ENCODE assay signal across 25 cellular contexts in genomic region chr18:61285777-61286176, GRCh38. TPM values are rescaled to one million over a fixed set of nuclear protein-coding genes. Genes with fewer than 3 reads are reported as not detected.
DNase-seq lines count a peak whose midpoint lies in the region; ATAC-seq and TF ChIP-seq lines count a peak whose summit lies in the region.
"Had no signal": no experiment of that assay in that cellular context is flagged by ENCODE, and none has a peak within 500 bp of the region (broad histone marks: within the 10 kb centered on the region; RNA-seq: fewer than 3 reads in every experiment).

No MANE protein-coding gene starts in this region.

- DNase-seq in activated T-cell treated with anti-CD3 and anti-CD28 coated beads, Interleukin-2, amount 50 U/mL, for 72 hours = no peak
- DNase-seq in activated T-cell treated with anti-CD3 and anti-CD28 coated beads, Interleukin-2, amount 50 U/mL, for 1 hour = no peak
- DNase-seq in left lung (no peak), colonic mucosa (no peak), NCI-H2171 (lab: John Stamatoyannopoulos, UW) (no peak)
- DNase-seq: 8988T; ACHN; BE2C; C1 segment of cervical spinal cord; CD4-positive, alpha-beta memory T cell; CD4-positive, CD25-positive, alpha-beta regulatory T cell; CD8-positive, alpha-beta memory T cell; COR-L47; DMS 273 treated with DMSO at 0.1 percent for 48 hours; DMS153; DMS53; DMS79; DND-41; EL; GDM1 had no signal

- no peaks in the 10 kb centered on the region for H3K4me1 Mint-ChIP-seq in activated T-cell treated with anti-CD3 and anti-CD28 coated beads, Interleukin-2, amount 50 U/mL, for 72 hours (ENCODE audit: low read depth)
- H3K4me1 Mint-ChIP-seq: CD14-positive monocyte; CD4-positive, alpha-beta memory T cell; CD4-positive, CD25-positive, alpha-beta regulatory T cell; CD8-positive, alpha-beta memory T cell had no signal

- no peak overlapping the region for H3K4me3 Mint-ChIP-seq in activated T-cell treated with anti-CD3 and anti-CD28 coated beads, Interleukin-2, amount 50 U/mL, for 72 hours
- H3K4me3 Mint-ChIP-seq: CD14-positive monocyte; CD4-positive, alpha-beta memory T cell; CD4-positive, CD25-positive, alpha-beta regulatory T cell; CD8-positive, alpha-beta memory T cell had no signal

- H3K4me1 ChIP-seq in left lung = no peaks in the 10 kb centered on the region
- H3K4me1 ChIP-seq in colonic mucosa = no peaks in the 10 kb centered on the region
- H3K4me1 ChIP-seq: BE2C, BLaER1 had no signal

- no peaks in the 10 kb centered on the region for H3K36me3 Mint-ChIP-seq in activated T-cell treated with anti-CD3 and anti-CD28 coated beads, Interleukin-2, amount 50 U/mL, for 72 hours (ENCODE audit: insufficient read depth in 2 of 2)
- H3K36me3 Mint-ChIP-seq: CD14-positive monocyte; CD4-positive, alpha-beta memory T cell; CD4-positive, CD25-positive, alpha-beta regulatory T cell; CD8-positive, alpha-beta memory T cell had no signal

- H3K27me3 ChIP-seq in left lung (no peaks in the 10 kb centered on the region), colonic mucosa (no peaks in the 10 kb centered on the region)
- H3K27me3 ChIP-seq: BE2C, BLaER1 had no signal

- H3K9ac ChIP-seq in colonic mucosa (ENCODE audit: low read depth in 2 of 2, low read length in 2 of 2) = no peak overlapping the region
- H3K9ac ChIP-seq: BLaER1 had no signal

- H3K36me3 ChIP-seq in left lung (no peaks in the 10 kb centered on the region), colonic mucosa (no peaks in the 10 kb centered on the region)
- H3K36me3 ChIP-seq: BE2C, BLaER1 had no signal

- peaks cover 0 to 3% of the 10 kb centered on the region in 2 donors for H3K9me3 Mint-ChIP-seq in activated T-cell treated with anti-CD3 and anti-CD28 coated beads, Interleukin-2, amount 50 U/mL, for 72 hours

- peak overlapping the region; percentile 51 for H3K27ac Mint-ChIP-seq in activated T-cell treated with anti-CD3 and anti-CD28 coated beads, Interleukin-2, amount 50 U/mL, for 72 hours
- H3K27ac Mint-ChIP-seq: CD14-positive monocyte; CD4-positive, alpha-beta memory T cell; CD8-positive, alpha-beta memory T cell had no signal

- H3K4me3 ChIP-seq in left lung = no peak overlapping the region
- no peak overlapping the region for H3K4me3 ChIP-seq in colonic mucosa
- H3K4me3 ChIP-seq: BLaER1, GM12878 had no signal

- H3K27ac ChIP-seq in left lung (no peak overlapping the region), colonic mucosa (no peak overlapping the region)
- H3K27ac ChIP-seq: BLaER1 had no signal

- no peak for ATAC-seq in activated T-cell treated with anti-CD3 and anti-CD28 coated beads, Interleukin-2, amount 50 U/mL, for 72 hours (replicated peaks in 1 of 2)
- peak; percentile 82 for ATAC-seq in left lung
- ATAC-seq: GM12878 had no signal

- H3K27me3 Mint-ChIP-seq in activated T-cell treated with anti-CD3 and anti-CD28 coated beads, Interleukin-2, amount 50 U/mL, for 72 hours (ENCODE audit: low read depth) = no peaks in the 10 kb centered on the region
- H3K27me3 Mint-ChIP-seq: CD4-positive, alpha-beta memory T cell; CD4-positive, CD25-positive, alpha-beta regulatory T cell; CD8-positive, alpha-beta memory T cell had no signal

- H3K9me3 ChIP-seq in left lung (peaks cover 0 to 14% of the 10 kb centered on the region in 2 donors), colonic mucosa (no peaks in the 10 kb centered on the region)
- H3K9me3 ChIP-seq: BE2C had no signal

- no peak for TF ChIP-seq CTCF in left lung (IDR thresholded peaks at IDR 0.05)
- no peak for TF ChIP-seq CTCF in colonic mucosa (IDR thresholded peaks at IDR 0.05)

- intact Hi-C loops in left lung (cut with DNase I) = no loop called here
- intact Hi-C loops in colonic mucosa (cut with DNase I) = no loop called here

RNA-seq across cellular contexts. Expression of gene CDH20, which starts 47.5 kb away (rescaled TPM):
- total RNA-seq in activated T-cell treated with anti-CD3 and anti-CD28 coated beads, Interleukin-2, amount 50 U/mL, for 72 hours = under 1 TPM; 0.14 to 0.19 TPM
- under 1 TPM in 1 of 2 donors, not detected in 1; 0.17 TPM for total RNA-seq in left lung
- not detected for total RNA-seq in colonic mucosa
- total RNA-seq: CD4-positive, alpha-beta memory T cell; Daoy; G401; GM12878 had no signal
